8 cellular contexts compared by ENCODE assay signal in genomic region chr3:120095226-120096165, GRCh38. TPM values are rescaled to one million over a fixed set of nuclear protein-coding genes. Genes with fewer than 3 reads are reported as not detected.
DNase-seq lines count a peak whose midpoint lies in the region; ATAC-seq lines count a peak whose summit lies in the region.

No MANE protein-coding gene starts in this region.

- peaks cover 12% of the 10 kb centered on the region; the same call in 1 of the 2 replicates for H3K4me1 ChIP-seq in HUES48 (ENCODE audit: control insufficient read depth, insufficient read depth, low read length)
- peaks cover 13% of the 10 kb centered on the region for H3K4me1 ChIP-seq in mucosa of stomach (ENCODE audit: control insufficient read depth, insufficient read depth, low read length)

- H3K9me3 ChIP-seq in HUES48 (ENCODE audit: control insufficient read depth, insufficient read depth, low read length) (no peaks in the 10 kb centered on the region), mucosa of stomach (ENCODE audit: control insufficient read depth, low read length) (no peaks in the 10 kb centered on the region)

- peak; percentile 41 for ATAC-seq in GM21447 (IDR thresholded peaks at IDR 0.05; ENCODE audit: unreplicated experiment)
- ATAC-seq in esophagus mucosa, result peak; percentile 77

- H3K9ac ChIP-seq in HUES48 (ENCODE audit: low read depth, low read length) (peak overlapping the region; percentile 99), mucosa of stomach (ENCODE audit: low read length) (peak overlapping the region; percentile 97)

- peak overlapping the region; percentile 99 for H3K4me3 ChIP-seq in HUES48 (ENCODE audit: low read depth, low read length)
- H3K4me3 ChIP-seq in mucosa of stomach (ENCODE audit: low read length), result peak overlapping the region; percentile 65

- DNase-seq in DMS114 treated with DMSO at 0.1 percent for 48 hours (lab: John Stamatoyannopoulos, UW; ENCODE audit: unreplicated experiment) (peak; percentile 58), OCI-M1 (lab: John Stamatoyannopoulos, UW) (peak; percentile 92)
- peak; percentile 82 for DNase-seq in activated T-cell treated with anti-CD3 and anti-CD28 coated beads, Interleukin-2, amount 50 U/mL, for 1 hour
- DNase-seq in stimulated activated CD8-positive, alpha-beta memory T cell treated with anti-CD3 and anti-CD28 coated beads, Interleukin-4, amount 100 ng/mL, for 48 hours, result peak; percentile 90

- peak overlapping the region; percentile 100 for H3K27ac ChIP-seq in HUES48 (ENCODE audit: low read depth, low read length)

- H3K36me3 ChIP-seq in HUES48 (ENCODE audit: control insufficient read depth, insufficient read depth, low read length) (peaks cover 14% of the 10 kb centered on the region), mucosa of stomach (ENCODE audit: control insufficient read depth, insufficient read depth, low read length) (no peaks in the 10 kb centered on the region)

- H3K27me3 ChIP-seq in HUES48 (ENCODE audit: control insufficient read depth, insufficient read depth, low read length), result no peaks in the 10 kb centered on the region
- H3K27me3 ChIP-seq in mucosa of stomach (ENCODE audit: control insufficient read depth, insufficient read depth, low read length), result no peaks in the 10 kb centered on the region

RNA-seq across cellular contexts. Expression of gene GSK3B, which starts 1.2 kb away (rescaled TPM):
- total RNA-seq in esophagus mucosa, result 33.1 TPM

Comparison
In these comparisons a context has a peak if more than half of its experiments do, and no peak if none do; other contexts are left out.
1. Peak in every context shown above with its lines: DNase-seq, ATAC-seq, H3K4me3 ChIP-seq and H3K27ac ChIP-seq.